ENCODE assay signal across 23 cellular contexts in the genomic region with DNA sequence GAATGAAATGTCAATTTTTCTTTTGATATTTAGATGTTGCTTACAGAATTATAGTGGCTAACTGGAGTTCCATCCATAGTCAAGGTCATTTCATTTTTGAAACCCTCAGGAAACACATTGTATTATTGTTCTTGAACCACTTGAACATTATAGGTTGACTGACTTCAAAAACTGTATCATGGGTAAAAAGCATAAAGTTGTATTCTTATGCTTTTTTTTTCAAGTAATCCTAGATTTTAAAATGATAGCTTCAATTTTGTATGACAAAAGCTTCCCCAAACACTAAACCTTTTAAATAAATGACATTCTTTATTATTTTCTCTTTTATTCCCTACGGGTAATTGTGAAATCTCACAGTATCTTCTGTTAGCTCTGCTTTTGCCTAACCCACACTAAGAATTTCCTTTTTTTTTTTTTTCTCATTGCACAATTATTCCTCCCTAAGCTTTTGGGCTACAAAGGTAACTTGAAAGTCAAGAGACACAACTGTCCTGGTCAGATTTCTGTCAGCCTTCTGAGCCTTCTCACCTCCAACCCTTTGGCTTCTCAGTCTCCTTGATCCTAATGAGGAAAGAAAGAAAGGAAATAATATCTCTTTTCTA.
"Had no signal": no experiment of that assay in that cellular context is flagged by ENCODE, and none has a peak within 500 bp of the region (broad histone marks: within the 10 kb centered on the region; RNA-seq: fewer than 3 reads in every experiment).

No MANE protein-coding gene starts in this region.

- H3K4me3 ChIP-seq: coronary artery, esophagus muscularis mucosa, gastrocnemius medialis, prostate gland, right atrium auricular region, skin epidermis, spleen, thoracic aorta, tibial nerve, upper lobe of left lung had no signal

- H3K9me3 ChIP-seq: esophagus muscularis mucosa, gastrocnemius medialis, prostate gland, right atrium auricular region, spleen, thoracic aorta, tibial nerve, upper lobe of left lung had no signal

- H3K27ac ChIP-seq: coronary artery, gastrocnemius medialis, prostate gland, right atrium auricular region, skin epidermis, spleen, thoracic aorta, upper lobe of left lung had no signal

- H3K27me3 ChIP-seq: esophagus muscularis mucosa, gastrocnemius medialis, right atrium auricular region, tibial nerve, upper lobe of left lung had no signal

- H3K36me3 ChIP-seq: esophagus muscularis mucosa, gastrocnemius medialis, prostate gland, right atrium auricular region, spleen, thoracic aorta, tibial nerve, upper lobe of left lung had no signal

- FAIRE-seq: endothelial cell of umbilical vein, keratinocyte, urothelium cell line had no signal

- DNase-seq: dermis blood vessel endothelial cell; effector memory CD4-positive, alpha-beta T cell; gastrocnemius medialis; head of caudate nucleus; mesendoderm; midbrain; naive thymus-derived CD4-positive, alpha-beta T cell; nephron progenitor cell; nucleus accumbens; spleen; stimulated activated CD4-positive, alpha-beta T cell treated with anti-CD3 and anti-CD28 coated beads, Interleukin-4, amount 100 ng/mL, for 4 hours; stimulated activated naive CD8-positive, alpha-beta T cell treated with anti-CD3 and anti-CD28 coated beads, Interleukin-15, Interleukin-2, amounts not matched to agents 100 U/mL and 50 U/mL, for 24 hours; upper lobe of left lung had no signal

- H3K4me1 ChIP-seq: prostate gland had no signal
